9 cellular contexts compared by ENCODE assay signal in genomic region chr20:23257848-23258746, GRCh38.
A peak's percentile ranks its signal among the peaks of the same experiment; 100 is the strongest.
DNase-seq lines count a peak whose midpoint lies in the region; ATAC-seq and TF ChIP-seq lines count a peak whose summit lies in the region.
"Had no signal": no experiment of that assay in that cellular context is flagged by ENCODE, and none has a peak within 500 bp of the region (broad histone marks: within the 10 kb centered on the region; RNA-seq: fewer than 3 reads in every experiment).

No MANE protein-coding gene starts in this region.

- no peak for TF ChIP-seq CTCF in HL-60 (IDR thresholded peaks at IDR 0.05; ENCODE audit: insufficient read depth, low read length)
- TF ChIP-seq CTCF in smooth muscle cell (IDR thresholded peaks at IDR 0.05; ENCODE audit: borderline replicate concordance, insufficient read depth, poor library complexity, severe bottlenecking), result no peak

- H3K27ac ChIP-seq in HL-60 (replicated peaks) (0 out of 2 replicates have a peak overlapping the region, but pooled peaks have one; percentile 16), SJCRH30 (peak overlapping the region; percentile 93), smooth muscle cell (ENCODE audit: low read depth) (peak overlapping the region; percentile 69)

- ATAC-seq in HG02973 (IDR thresholded peaks at IDR 0.05; ENCODE audit: unreplicated experiment), result no peak
- no peak for ATAC-seq in HG02678 (IDR thresholded peaks at IDR 0.05; ENCODE audit: unreplicated experiment)
- no peak for ATAC-seq in GM18870 (IDR thresholded peaks at IDR 0.05; ENCODE audit: unreplicated experiment)

- whole genome bisulfite sequencing in smooth muscle cell (ENCODE audit: low lambda C conversion rate), result 59% methylated on average over 8 of the region's 8 CpGs

- H3K27me3 ChIP-seq in HL-60 (ENCODE audit: insufficient read depth, poor library complexity, severe bottlenecking) (no peaks in the 10 kb centered on the region), SJCRH30 (no peaks in the 10 kb centered on the region), smooth muscle cell (ENCODE audit: low read depth) (no peaks in the 10 kb centered on the region)

- no peaks in the 10 kb centered on the region for H4K20me1 ChIP-seq in smooth muscle cell (ENCODE audit: low read depth)

- peak overlapping the region; percentile 58 for H3K4me2 ChIP-seq in smooth muscle cell

- H3F3A ChIP-seq in smooth muscle cell (ENCODE audit: low read depth), result no peaks in the 10 kb centered on the region

- peaks cover 47% of the 10 kb centered on the region for H3K4me1 ChIP-seq in SJCRH30
- peaks cover 10% of the 10 kb centered on the region for H3K4me1 ChIP-seq in smooth muscle cell (ENCODE audit: low read depth)

- DNase-seq in HL-60 (ENCODE audit: low read depth in 1 of 2, low spot score in 1 of 2), result peak in 1 of 2 experiments; percentile 43
- DNase-seq in SJCRH30, result peak in 1 of 2 experiments; percentile 63
- DNase-seq in foreskin melanocyte, result peak; percentile 60
- no peak for DNase-seq in smooth muscle cell (lab: John Stamatoyannopoulos, UW; ENCODE audit: unreplicated experiment)
- no peak for DNase-seq in midbrain (lab: John Stamatoyannopoulos, UW)
- DNase-seq: activated CD4-positive, alpha-beta T cell treated with anti-CD3 and anti-CD28 coated beads for 48 hours had no signal

- H3K36me3 ChIP-seq in SJCRH30 (no peaks in the 10 kb centered on the region), smooth muscle cell (ENCODE audit: low read depth) (no peaks in the 10 kb centered on the region)

- no peak overlapping the region for H3K9ac ChIP-seq in smooth muscle cell (ENCODE audit: low read depth)

- H2AFZ ChIP-seq in smooth muscle cell (ENCODE audit: low read depth), result no peak overlapping the region

- no peaks in the 10 kb centered on the region for H3K79me2 ChIP-seq in smooth muscle cell (ENCODE audit: low read depth)

- H3K9me3 ChIP-seq in SJCRH30 (replicated peaks), result no peaks in the 10 kb centered on the region; the same call in 1 of the 2 replicates
- no peaks in the 10 kb centered on the region for H3K9me3 ChIP-seq in smooth muscle cell (replicated peaks; ENCODE audit: low read depth)

- H3K4me3 ChIP-seq in HL-60 (replicated peaks; ENCODE audit: insufficient read depth, low read length) (no peak overlapping the region), SJCRH30 (no peak overlapping the region), smooth muscle cell (no peak overlapping the region)

Comparison
In these comparisons a context has a peak if more than half of its experiments do, and no peak if none do; other contexts are left out.
1. H3K27ac ChIP-seq: peak in every context shown above with its lines; median percentile 93 in SJCRH30; 69 in smooth muscle cell; 16 in HL-60.